ENCODE assay signal across 14 cellular contexts in the genomic region with DNA sequence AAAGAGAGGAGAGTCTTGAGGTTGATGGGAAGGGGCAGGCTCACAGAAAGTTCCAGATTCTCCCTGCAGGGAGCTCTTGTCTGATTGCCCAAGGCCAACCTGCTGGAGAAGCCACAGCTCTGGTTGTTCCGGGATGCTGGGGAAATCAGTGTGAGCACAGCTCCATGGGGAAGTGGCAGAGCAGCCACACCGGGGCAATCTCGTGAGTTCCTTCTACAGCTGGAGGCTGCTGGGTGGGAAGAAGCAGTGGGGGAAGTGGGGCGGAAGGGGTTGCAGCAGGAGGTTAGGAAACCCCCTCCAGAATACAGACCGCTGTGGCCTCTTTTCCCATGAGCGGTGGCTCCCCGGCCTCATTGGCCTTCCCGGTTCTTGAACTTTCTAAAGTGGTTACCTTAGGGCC. TPM values are rescaled to one million over a fixed set of nuclear protein-coding genes. Genes with fewer than 3 reads are reported as not detected.
A peak's percentile ranks its signal among the peaks of the same experiment; 100 is the strongest.
DNase-seq lines count a peak whose midpoint lies in the region; ATAC-seq and TF ChIP-seq lines count a peak whose summit lies in the region.
"Had no signal": no experiment of that assay in that cellular context is flagged by ENCODE, and none has a peak within 500 bp of the region (broad histone marks: within the 10 kb centered on the region; RNA-seq: fewer than 3 reads in every experiment).

No MANE protein-coding gene starts in this region.

- peaks cover 13% of the 10 kb centered on the region for H3K4me1 ChIP-seq in upper lobe of right lung
- H3K4me1 ChIP-seq: A549, foreskin keratinocyte had no signal

- no peaks in the 10 kb centered on the region for H3K36me3 ChIP-seq in upper lobe of right lung

- H3K4me3 ChIP-seq in upper lobe of right lung = no peak overlapping the region
- H3K4me3 ChIP-seq: A549, thoracic aorta had no signal

- H3K27ac Mint-ChIP-seq in activated CD8-positive, alpha-beta T cell treated with anti-CD3 and anti-CD28 coated beads for 36 hours = peak overlapping the region; percentile 21
- H3K27ac Mint-ChIP-seq in activated CD8-positive, alpha-beta T cell treated with anti-CD3 and anti-CD28 coated beads, Interleukin-2, amount 10 ng/mL, durations not matched to agents 7 days and 5 days = no peak overlapping the region

- CTCF ChIA-PET in activated CD8-positive, alpha-beta T cell treated with anti-CD3 and anti-CD28 coated beads for 36 hours (lab: Charles Lee) = interaction anchor here (1.0 to 1.4 kb wide), 2 partner anchors 16 to 33 kb away, joined by 3 to 4 read pairs; no protein-coding TSS in a partner anchor
- CTCF ChIA-PET in activated CD8-positive, alpha-beta T cell treated with anti-CD3 and anti-CD28 coated beads, Interleukin-2, amount 10 ng/mL, durations not matched to agents 7 days and 5 days (lab: Charles Lee) = interaction anchor here (1.7 kb wide), 1 partner anchor 25 kb away, joined by 6 read pairs; no protein-coding TSS in a partner anchor

- no peaks in the 10 kb centered on the region for H3K9me3 Mint-ChIP-seq in activated CD8-positive, alpha-beta T cell treated with anti-CD3 and anti-CD28 coated beads for 36 hours
- no peaks in the 10 kb centered on the region for H3K9me3 Mint-ChIP-seq in activated CD8-positive, alpha-beta T cell treated with anti-CD3 and anti-CD28 coated beads, Interleukin-2, amount 10 ng/mL, durations not matched to agents 7 days and 5 days (ENCODE audit: insufficient read depth)

- no peak for DNase-seq in activated CD8-positive, alpha-beta T cell treated with anti-CD3 and anti-CD28 coated beads for 36 hours
- no peak for DNase-seq in activated CD8-positive, alpha-beta T cell treated with anti-CD3 and anti-CD28 coated beads, Interleukin-2, amount 10 ng/mL, durations not matched to agents 7 days and 5 days
- DNase-seq in medulla oblongata (ENCODE audit: extremely low spot score) (peak; percentile 66), upper lobe of right lung (peak; percentile 83)
- DNase-seq: activated CD4-positive, alpha-beta T cell treated with anti-CD3 and anti-CD28 coated beads for 48 hours; foreskin keratinocyte; Karpas-422 had no signal

- H3K4me1 Mint-ChIP-seq in activated CD8-positive, alpha-beta T cell treated with anti-CD3 and anti-CD28 coated beads for 36 hours (ENCODE audit: low read depth) = peaks cover 42% of the 10 kb centered on the region
- peaks cover 29% of the 10 kb centered on the region for H3K4me1 Mint-ChIP-seq in activated CD8-positive, alpha-beta T cell treated with anti-CD3 and anti-CD28 coated beads, Interleukin-2, amount 10 ng/mL, durations not matched to agents 7 days and 5 days (ENCODE audit: low read depth)

- intact Hi-C loops in activated CD8-positive, alpha-beta T cell treated with anti-CD3 and anti-CD28 coated beads for 36 hours (cut with micrococcal nuclease) = no loop called here
- intact Hi-C loops in upper lobe of right lung (cut with DNase I) = no loop called here

- peak overlapping the region; percentile 47 for H3K27ac ChIP-seq in cingulate gyrus (ENCODE audit: low read depth, low read length)
- no peak overlapping the region for H3K27ac ChIP-seq in upper lobe of right lung
- H3K27ac ChIP-seq: A549, foreskin keratinocyte, thoracic aorta had no signal

- peak; percentile 26 for ATAC-seq in activated CD8-positive, alpha-beta T cell treated with anti-CD3 and anti-CD28 coated beads for 36 hours
- no peak for ATAC-seq in activated CD8-positive, alpha-beta T cell treated with anti-CD3 and anti-CD28 coated beads, Interleukin-2, amount 10 ng/mL, durations not matched to agents 7 days and 5 days
- ATAC-seq in upper lobe of right lung = peak; percentile 91
- ATAC-seq in GM18511 (IDR thresholded peaks at IDR 0.05; ENCODE audit: unreplicated experiment) = no peak
- ATAC-seq in HG03135 (IDR thresholded peaks at IDR 0.05; ENCODE audit: unreplicated experiment) = no peak
- ATAC-seq in HG03378 (IDR thresholded peaks at IDR 0.05; ENCODE audit: unreplicated experiment) = no peak
- ATAC-seq: A549, foreskin keratinocyte had no signal

- POLR2A ChIA-PET in activated CD8-positive, alpha-beta T cell treated with anti-CD3 and anti-CD28 coated beads for 36 hours (lab: Charles Lee) = interaction anchor here (0.7 to 1.2 kb wide), 2 partner anchors 10 to 12 kb away, joined by 3 to 5 read pairs; no protein-coding TSS in a partner anchor
- POLR2A ChIA-PET in activated CD8-positive, alpha-beta T cell treated with anti-CD3 and anti-CD28 coated beads, Interleukin-2, amount 10 ng/mL, durations not matched to agents 7 days and 5 days (lab: Charles Lee) = no interaction called here

- H3K27me3 ChIP-seq in upper lobe of right lung = no peaks in the 10 kb centered on the region
- H3K27me3 ChIP-seq: foreskin keratinocyte had no signal

- H3K27me3 Mint-ChIP-seq in activated CD8-positive, alpha-beta T cell treated with anti-CD3 and anti-CD28 coated beads for 36 hours = no peaks in the 10 kb centered on the region
- peaks cover 3% of the 10 kb centered on the region for H3K27me3 Mint-ChIP-seq in activated CD8-positive, alpha-beta T cell treated with anti-CD3 and anti-CD28 coated beads, Interleukin-2, amount 10 ng/mL, durations not matched to agents 7 days and 5 days (ENCODE audit: low read depth)

- no peak for TF ChIP-seq CTCF in activated CD8-positive, alpha-beta T cell treated with anti-CD3 and anti-CD28 coated beads for 36 hours (IDR thresholded peaks at IDR 0.05)
- TF ChIP-seq CTCF in upper lobe of right lung (IDR thresholded peaks at IDR 0.05) = no peak

- H3K36me3 Mint-ChIP-seq in activated CD8-positive, alpha-beta T cell treated with anti-CD3 and anti-CD28 coated beads for 36 hours (ENCODE audit: low read depth) = no peaks in the 10 kb centered on the region
- no peaks in the 10 kb centered on the region for H3K36me3 Mint-ChIP-seq in activated CD8-positive, alpha-beta T cell treated with anti-CD3 and anti-CD28 coated beads, Interleukin-2, amount 10 ng/mL, durations not matched to agents 7 days and 5 days (ENCODE audit: low read depth)

- H3K9me3 ChIP-seq in upper lobe of right lung = no peaks in the 10 kb centered on the region
- H3K9me3 ChIP-seq: A549, thoracic aorta had no signal

- no peak overlapping the region for H3K4me3 Mint-ChIP-seq in activated CD8-positive, alpha-beta T cell treated with anti-CD3 and anti-CD28 coated beads for 36 hours
- H3K4me3 Mint-ChIP-seq in activated CD8-positive, alpha-beta T cell treated with anti-CD3 and anti-CD28 coated beads, Interleukin-2, amount 10 ng/mL, durations not matched to agents 7 days and 5 days = no peak overlapping the region

RNA-seq across cellular contexts. Expression of gene KIAA0513, which starts 34.0 kb away (rescaled TPM):
- total RNA-seq in activated CD8-positive, alpha-beta T cell treated with anti-CD3 and anti-CD28 coated beads for 36 hours = 1 to 10 TPM; 3.9 to 5.3 TPM
- 1 to 10 TPM; 8.1 to 9.1 TPM for total RNA-seq in activated CD8-positive, alpha-beta T cell treated with anti-CD3 and anti-CD28 coated beads, Interleukin-2, amount 10 ng/mL, durations not matched to agents 7 days and 5 days
- total RNA-seq in upper lobe of right lung = 21.7 TPM

RNA-seq across cellular contexts. Expression of gene ZDHHC7, which starts 50.2 kb away (rescaled TPM):
- total RNA-seq in activated CD8-positive, alpha-beta T cell treated with anti-CD3 and anti-CD28 coated beads for 36 hours = 10 to 100 TPM; 20.7 to 23.6 TPM
- 10 to 100 TPM; 28.1 to 28.7 TPM for total RNA-seq in activated CD8-positive, alpha-beta T cell treated with anti-CD3 and anti-CD28 coated beads, Interleukin-2, amount 10 ng/mL, durations not matched to agents 7 days and 5 days
- 79.7 TPM for total RNA-seq in upper lobe of right lung

RNA-seq across cellular contexts. Expression of gene CIBAR2, which starts 50.7 kb away (rescaled TPM):
- not detected for total RNA-seq in activated CD8-positive, alpha-beta T cell treated with anti-CD3 and anti-CD28 coated beads for 36 hours
- total RNA-seq in activated CD8-positive, alpha-beta T cell treated with anti-CD3 and anti-CD28 coated beads, Interleukin-2, amount 10 ng/mL, durations not matched to agents 7 days and 5 days = not detected
- not detected for total RNA-seq in upper lobe of right lung
- total RNA-seq: foreskin keratinocyte, skeletal muscle tissue, thoracic aorta had no signal

Comparison
In these comparisons a context has a peak if more than half of its experiments do, and no peak if none do; other contexts are left out.
1. ATAC-seq: peak in activated CD8-positive, alpha-beta T cell treated with anti-CD3 and anti-CD28 coated beads for 36 hours (single experiment) and upper lobe of right lung (single experiment); none in activated CD8-positive, alpha-beta T cell treated with anti-CD3 and anti-CD28 coated beads, Interleukin-2, amount 10 ng/mL, durations not matched to agents 7 days and 5 days (single experiment), GM18511 (single experiment), HG03135 (single experiment) and HG03378 (single experiment).
2. DNase-seq: peak in medulla oblongata (single experiment) and upper lobe of right lung (single experiment); none in activated CD8-positive, alpha-beta T cell treated with anti-CD3 and anti-CD28 coated beads for 36 hours (single experiment) and activated CD8-positive, alpha-beta T cell treated with anti-CD3 and anti-CD28 coated beads, Interleukin-2, amount 10 ng/mL, durations not matched to agents 7 days and 5 days (single experiment).